ENCODE assay signal across 7 cellular contexts in genomic region chr16:8673611-8674412, GRCh38. TPM values are rescaled to one million over a fixed set of nuclear protein-coding genes. Genes with fewer than 3 reads are reported as not detected.
DNase-seq lines count a peak whose midpoint lies in the region; ATAC-seq and TF ChIP-seq lines count a peak whose summit lies in the region.

No MANE protein-coding gene starts in this region.

- intact Hi-C loops in PC-9 (cut with micrococcal nuclease; ENCODE audit: unreplicated experiment), result no loop called here

- H3K27ac Mint-ChIP-seq in progenitor cell of endocrine pancreas, result peak overlapping the region; percentile 83

- H3K9me3 Mint-ChIP-seq in progenitor cell of endocrine pancreas (ENCODE audit: low read depth), result no peaks in the 10 kb centered on the region

- peak; percentile 15 for ATAC-seq in GM18858 (IDR thresholded peaks at IDR 0.05; ENCODE audit: unreplicated experiment)

- BruUV-seq in PC-9 (replicated peaks; lab: Mats Ljungman, UMichigan), result no TSS peak

- H4K20me1 ChIP-seq in PC-9 (ENCODE audit: insufficient read depth), result no peaks in the 10 kb centered on the region

- H3K4me1 ChIP-seq in HEK293 (ENCODE audit: control insufficient read depth, insufficient read depth, low read length) (peaks cover 15% of the 10 kb centered on the region), PC-9 (replicated peaks; ENCODE audit: insufficient read depth) (peaks cover 40% of the 10 kb centered on the region)

- peak overlapping the region; percentile 71 for H2AFZ ChIP-seq in PC-9

- H3K27ac ChIP-seq in HEK293 (ENCODE audit: extremely low read depth, low read depth, low read length) (no peak overlapping the region), PC-9 (no peak overlapping the region)

- TF ChIP-seq CTCF in HEK293 (tag by site-specific recombination; IDR thresholded peaks at IDR 0.05) (no peak), PC-9 (conservative IDR thresholded peaks at IDR 0.05) (no peak), fibroblast of mammary gland (conservative IDR thresholded peaks at IDR 0.05; ENCODE audit: control insufficient read depth, insufficient read depth, low read depth, low read length) (no peak), progenitor cell of endocrine pancreas (IDR thresholded peaks at IDR 0.05; ENCODE audit: unreplicated experiment) (no peak)

- no peaks in the 10 kb centered on the region for H3K27me3 ChIP-seq in PC-9 (ENCODE audit: insufficient read depth, low read depth)

- H3K4me1 Mint-ChIP-seq in progenitor cell of endocrine pancreas (ENCODE audit: low read depth), result peaks cover 11% of the 10 kb centered on the region

- peak overlapping the region; percentile 82 for H3K4me3 Mint-ChIP-seq in progenitor cell of endocrine pancreas (ENCODE audit: low read depth)

- no peaks in the 10 kb centered on the region for H3K36me3 Mint-ChIP-seq in progenitor cell of endocrine pancreas (ENCODE audit: insufficient read depth)

- peaks cover 17% of the 10 kb centered on the region for H3K27me3 Mint-ChIP-seq in progenitor cell of endocrine pancreas

- peak overlapping the region; percentile 86 for H3K4me2 ChIP-seq in PC-9

- no peaks in the 10 kb centered on the region for H3K9me3 ChIP-seq in HEK293 (ENCODE audit: control insufficient read depth, insufficient read depth, low read depth, low read length)
- H3K9me3 ChIP-seq in PC-9 (ENCODE audit: insufficient read depth, low read depth), result no peaks in the 10 kb centered on the region

- CTCF ChIA-PET in HEK293 (lab: Yijun Ruan, JAX) (interaction anchor here (0.6 to 4.3 kb wide), 3 partner anchors 12 to 118 kb away, joined by 3 to 16 read pairs (median 4); no protein-coding TSS in a partner anchor), PC-9 (lab: Charles Lee) (interaction anchor here (0.8 to 1.1 kb wide), 2 partner anchors 118 to 335 kb away, joined by 4 read pairs; no protein-coding TSS in a partner anchor)

- H3F3A ChIP-seq in PC-9 (ENCODE audit: insufficient read depth, low read depth), result peaks cover 20% of the 10 kb centered on the region

- POLR2A ChIA-PET in HEK293 (lab: Yijun Ruan, JAX) (interaction anchor here (1.1 kb wide), 1 partner anchor 195 kb away, joined by 3 read pairs; the partner anchor contains the start of gene CARHSP1), PC-9 (lab: Charles Lee; ENCODE audit: unreplicated experiment) (no interaction called here)

- DNase-seq in PC-9 (no peak), fibroblast of mammary gland (ENCODE audit: low read depth) (no peak), progenitor cell of endocrine pancreas (ENCODE audit: low spot score, unreplicated experiment) (peak; percentile 22), NCI-H1436 treated with DMSO at 0.1 percent for 48 hours (lab: John Stamatoyannopoulos, UW) (no peak)
- no peak for DNase-seq in stimulated activated CD4-positive, alpha-beta T cell treated with anti-CD3 and anti-CD28 coated beads, Interleukin-1b, Interleukin-23, amount 100 ng/mL, for 48 hours

- no peaks in the 10 kb centered on the region for H3K9me2 ChIP-seq in PC-9 (ENCODE audit: insufficient read depth)

- H3K79me2 ChIP-seq in PC-9 (ENCODE audit: low read depth), result no peaks in the 10 kb centered on the region

- H3K36me3 ChIP-seq in HEK293 (ENCODE audit: control insufficient read depth in 2 of 2, insufficient read depth in 1 of 2, low read length in 2 of 2) (no peaks in the 10 kb centered on the region), PC-9 (ENCODE audit: low read depth) (no peaks in the 10 kb centered on the region)

- H3K4me3 ChIP-seq in HEK293 (ENCODE audit: low read depth, low read length), result peak overlapping the region; percentile 44
- H3K4me3 ChIP-seq in PC-9, result peak overlapping the region; percentile 68; the same call in 1 of the 2 replicates
- H3K4me3 ChIP-seq in fibroblast of mammary gland (ENCODE audit: control insufficient read depth, low read depth, low read length), result peak overlapping the region; percentile 48

TF ChIP-seq in HEK293, 187 proteins besides CTCF, POLR2A, EP300 and RAD21 (continues in another document):
- no peak for TF ChIP-seq MZF1 (tag by site-specific recombination; IDR thresholded peaks at IDR 0.05; ENCODE audit: borderline replicate concordance)
- TF ChIP-seq GLIS1 (tag by site-specific recombination; IDR thresholded peaks at IDR 0.05), result 0 out of 2 replicates have a peak, but pooled peaks have one; percentile 9
- TF ChIP-seq, protein P1, sequence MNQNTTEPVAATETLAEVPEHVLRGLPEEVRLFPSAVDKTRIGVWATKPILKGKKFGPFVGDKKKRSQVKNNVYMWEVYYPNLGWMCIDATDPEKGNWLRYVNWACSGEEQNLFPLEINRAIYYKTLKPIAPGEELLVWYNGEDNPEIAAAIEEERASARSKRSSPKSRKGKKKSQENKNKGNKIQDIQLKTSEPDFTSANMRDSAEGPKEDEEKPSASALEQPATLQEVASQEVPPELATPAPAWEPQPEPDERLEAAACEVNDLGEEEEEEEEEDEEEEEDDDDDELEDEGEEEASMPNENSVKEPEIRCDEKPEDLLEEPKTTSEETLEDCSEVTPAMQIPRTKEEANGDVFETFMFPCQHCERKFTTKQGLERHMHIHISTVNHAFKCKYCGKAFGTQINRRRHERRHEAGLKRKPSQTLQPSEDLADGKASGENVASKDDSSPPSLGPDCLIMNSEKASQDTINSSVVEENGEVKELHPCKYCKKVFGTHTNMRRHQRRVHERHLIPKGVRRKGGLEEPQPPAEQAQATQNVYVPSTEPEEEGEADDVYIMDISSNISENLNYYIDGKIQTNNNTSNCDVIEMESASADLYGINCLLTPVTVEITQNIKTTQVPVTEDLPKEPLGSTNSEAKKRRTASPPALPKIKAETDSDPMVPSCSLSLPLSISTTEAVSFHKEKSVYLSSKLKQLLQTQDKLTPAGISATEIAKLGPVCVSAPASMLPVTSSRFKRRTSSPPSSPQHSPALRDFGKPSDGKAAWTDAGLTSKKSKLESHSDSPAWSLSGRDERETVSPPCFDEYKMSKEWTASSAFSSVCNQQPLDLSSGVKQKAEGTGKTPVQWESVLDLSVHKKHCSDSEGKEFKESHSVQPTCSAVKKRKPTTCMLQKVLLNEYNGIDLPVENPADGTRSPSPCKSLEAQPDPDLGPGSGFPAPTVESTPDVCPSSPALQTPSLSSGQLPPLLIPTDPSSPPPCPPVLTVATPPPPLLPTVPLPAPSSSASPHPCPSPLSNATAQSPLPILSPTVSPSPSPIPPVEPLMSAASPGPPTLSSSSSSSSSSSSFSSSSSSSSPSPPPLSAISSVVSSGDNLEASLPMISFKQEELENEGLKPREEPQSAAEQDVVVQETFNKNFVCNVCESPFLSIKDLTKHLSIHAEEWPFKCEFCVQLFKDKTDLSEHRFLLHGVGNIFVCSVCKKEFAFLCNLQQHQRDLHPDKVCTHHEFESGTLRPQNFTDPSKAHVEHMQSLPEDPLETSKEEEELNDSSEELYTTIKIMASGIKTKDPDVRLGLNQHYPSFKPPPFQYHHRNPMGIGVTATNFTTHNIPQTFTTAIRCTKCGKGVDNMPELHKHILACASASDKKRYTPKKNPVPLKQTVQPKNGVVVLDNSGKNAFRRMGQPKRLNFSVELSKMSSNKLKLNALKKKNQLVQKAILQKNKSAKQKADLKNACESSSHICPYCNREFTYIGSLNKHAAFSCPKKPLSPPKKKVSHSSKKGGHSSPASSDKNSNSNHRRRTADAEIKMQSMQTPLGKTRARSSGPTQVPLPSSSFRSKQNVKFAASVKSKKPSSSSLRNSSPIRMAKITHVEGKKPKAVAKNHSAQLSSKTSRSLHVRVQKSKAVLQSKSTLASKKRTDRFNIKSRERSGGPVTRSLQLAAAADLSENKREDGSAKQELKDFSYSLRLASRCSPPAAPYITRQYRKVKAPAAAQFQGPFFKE (tag by site-specific recombination; IDR thresholded peaks at IDR 0.05; ENCODE audit: borderline replicate concordance), result no peak
- TF ChIP-seq ZNF530 (tag by site-specific recombination; IDR thresholded peaks at IDR 0.05; ENCODE audit: low read depth), result no peak
- peak; percentile 83 for TF ChIP-seq ZFP69B (tag by site-specific recombination; IDR thresholded peaks at IDR 0.05)
- no peak for TF ChIP-seq ZNF404 (tag by site-specific recombination; IDR thresholded peaks at IDR 0.05)
- TF ChIP-seq, protein P2, sequence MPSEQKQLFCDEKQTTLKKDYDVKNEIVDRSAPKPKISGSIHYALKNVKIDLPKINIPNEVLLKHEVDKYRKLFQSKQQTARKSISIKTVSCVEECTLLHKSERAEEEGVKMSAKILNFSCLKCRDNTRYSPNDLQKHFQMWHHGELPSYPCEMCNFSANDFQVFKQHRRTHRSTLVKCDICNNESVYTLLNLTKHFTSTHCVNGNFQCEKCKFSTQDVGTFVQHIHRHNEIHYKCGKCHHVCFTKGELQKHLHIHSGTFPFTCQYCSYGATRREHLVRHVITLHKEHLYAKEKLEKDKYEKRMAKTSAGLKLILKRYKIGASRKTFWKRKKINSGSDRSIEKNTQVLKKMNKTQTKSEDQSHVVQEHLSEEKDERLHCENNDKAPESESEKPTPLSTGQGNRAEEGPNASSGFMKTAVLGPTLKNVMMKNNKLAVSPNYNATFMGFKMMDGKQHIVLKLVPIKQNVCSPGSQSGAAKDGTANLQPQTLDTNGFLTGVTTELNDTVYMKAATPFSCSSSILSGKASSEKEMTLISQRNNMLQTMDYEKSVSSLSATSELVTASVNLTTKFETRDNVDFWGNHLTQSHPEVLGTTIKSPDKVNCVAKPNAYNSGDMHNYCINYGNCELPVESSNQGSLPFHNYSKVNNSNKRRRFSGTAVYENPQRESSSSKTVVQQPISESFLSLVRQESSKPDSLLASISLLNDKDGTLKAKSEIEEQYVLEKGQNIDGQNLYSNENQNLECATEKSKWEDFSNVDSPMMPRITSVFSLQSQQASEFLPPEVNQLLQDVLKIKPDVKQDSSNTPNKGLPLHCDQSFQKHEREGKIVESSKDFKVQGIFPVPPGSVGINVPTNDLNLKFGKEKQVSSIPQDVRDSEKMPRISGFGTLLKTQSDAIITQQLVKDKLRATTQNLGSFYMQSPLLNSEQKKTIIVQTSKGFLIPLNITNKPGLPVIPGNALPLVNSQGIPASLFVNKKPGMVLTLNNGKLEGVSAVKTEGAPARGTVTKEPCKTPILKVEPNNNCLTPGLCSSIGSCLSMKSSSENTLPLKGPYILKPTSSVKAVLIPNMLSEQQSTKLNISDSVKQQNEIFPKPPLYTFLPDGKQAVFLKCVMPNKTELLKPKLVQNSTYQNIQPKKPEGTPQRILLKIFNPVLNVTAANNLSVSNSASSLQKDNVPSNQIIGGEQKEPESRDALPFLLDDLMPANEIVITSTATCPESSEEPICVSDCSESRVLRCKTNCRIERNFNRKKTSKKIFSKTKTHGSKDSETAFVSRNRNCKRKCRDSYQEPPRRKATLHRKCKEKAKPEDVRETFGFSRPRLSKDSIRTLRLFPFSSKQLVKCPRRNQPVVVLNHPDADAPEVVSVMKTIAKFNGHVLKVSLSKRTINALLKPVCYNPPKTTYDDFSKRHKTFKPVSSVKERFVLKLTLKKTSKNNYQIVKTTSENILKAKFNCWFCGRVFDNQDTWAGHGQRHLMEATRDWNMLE (tag by site-specific recombination; conservative IDR thresholded peaks at IDR 0.05; ENCODE audit: low read depth), result no peak
- TF ChIP-seq ZNF221 (tag by site-specific recombination; IDR thresholded peaks at IDR 0.05; ENCODE audit: borderline replicate concordance), result no peak
- no peak for TF ChIP-seq ZBTB8A (tag by site-specific recombination; IDR thresholded peaks at IDR 0.05)

RNA-seq across cellular contexts. Expression of gene ABAT, which starts 0.6 kb away (rescaled TPM):
- total RNA-seq in PC-9 (2021) (8.6 and 12.9 TPM in 2 replicates), progenitor cell of endocrine pancreas (24.7 and 26.7 TPM in 2 replicates)

RNA-seq across cellular contexts. Expression of gene METTL22, which starts 52.3 kb away (rescaled TPM):
- total RNA-seq in PC-9 (2021) (62.2 and 79.2 TPM in 2 replicates), progenitor cell of endocrine pancreas (55.4 and 56.5 TPM in 2 replicates)
